Comparison of ENCODE assay signal across 15 cellular contexts in genomic region chr10:22791655-22792054, GRCh38.
"Had no signal": no experiment of that assay in that cellular context is flagged by ENCODE, and none has a peak within 500 bp of the region (broad histone marks: within the 10 kb centered on the region; RNA-seq: fewer than 3 reads in every experiment).

No MANE protein-coding gene starts in this region.

- DNase-seq: activated CD4-positive, alpha-beta T cell treated with anti-CD3 and anti-CD28 coated beads, Interleukin-2, amount 10 ng/mL, durations not matched to agents 24 days and 14 days; activated CD4-positive, CD25-positive, alpha-beta regulatory T cell; activated CD8-positive, alpha-beta T cell treated with anti-CD3 and anti-CD28 coated beads, Interleukin-2, amount 10 ng/mL, durations not matched to agents 7 days and 5 days; activated naive CD4-positive, alpha-beta T cell treated with Interleukin-2 at 50 U/mL for 16 hours; activated naive CD8-positive, alpha-beta T cell treated with anti-CD3 and anti-CD28 coated beads, Interleukin-2, amount 10 ng/mL, durations not matched to agents 7 days and 5 days; activated T-cell treated with anti-CD3 and anti-CD28 coated beads, Interleukin-2, amount 50 U/mL, for 24 hours; body of pancreas; dorsolateral prefrontal cortex; endodermal cell; left cardiac atrium; mesendoderm; naive thymus-derived CD4-positive, alpha-beta T cell; psoas muscle; right cardiac atrium; uterus had no signal
